ENCODE assay signal across 18 cellular contexts in genomic region chr6:156978948-156979347, GRCh38.
DNase-seq lines count a peak whose midpoint lies in the region; ATAC-seq lines count a peak whose summit lies in the region.
"Had no signal": no experiment of that assay in that cellular context is flagged by ENCODE, and none has a peak within 500 bp of the region (broad histone marks: within the 10 kb centered on the region; RNA-seq: fewer than 3 reads in every experiment).

No MANE protein-coding gene starts in this region.

- no peaks in the 10 kb centered on the region for H3K9me3 ChIP-seq in right cardiac atrium (ENCODE audit: control insufficient read depth, low read length)
- H3K9me3 ChIP-seq: BLaER1 treated with 17β-estradiol and CSF1 and Interleukin-3, amounts not matched to agents 10 nM and 100 nM; heart right ventricle; MG63; right atrium auricular region had no signal

- H3K27me3 ChIP-seq in right cardiac atrium (ENCODE audit: control insufficient read depth, insufficient read depth), result no peaks in the 10 kb centered on the region
- H3K27me3 ChIP-seq: BLaER1 treated with 17β-estradiol and CSF1 and Interleukin-3, amounts not matched to agents 10 nM and 100 nM; heart right ventricle; MG63; right atrium auricular region had no signal

- 78% methylated on average over 2 of the region's 2 CpGs for WGBS in right cardiac atrium

- peaks cover 4% of the 10 kb centered on the region for H3K36me3 Mint-ChIP-seq in central memory CD8-positive, alpha-beta T cell (ENCODE audit: insufficient read depth)
- H3K36me3 Mint-ChIP-seq: naive thymus-derived CD4-positive, alpha-beta T cell had no signal

- H3K27ac ChIP-seq in right cardiac atrium (ENCODE audit: low read length), result no peak overlapping the region
- H3K27ac ChIP-seq: BLaER1 treated with 17β-estradiol and CSF1 and Interleukin-3, amounts not matched to agents 10 nM and 100 nM had no signal

- H3K9me3 Mint-ChIP-seq in central memory CD8-positive, alpha-beta T cell, result no peaks in the 10 kb centered on the region
- H3K9me3 Mint-ChIP-seq: T-helper 1 cell treated with Interleukin-12 subunit alpha and Interleukin-12 subunit beta and Interleukin-4 antibody, amounts not matched to agents 30 μg/mL and 1 μg/mL, for 36 hours had no signal

- H3K4me3 ChIP-seq in right cardiac atrium (ENCODE audit: low read length), result no peak overlapping the region
- H3K4me3 ChIP-seq: BLaER1 treated with 17β-estradiol and CSF1 and Interleukin-3, amounts not matched to agents 10 nM and 100 nM; heart right ventricle; MG63; right atrium auricular region had no signal

- H3K4me3 Mint-ChIP-seq in central memory CD8-positive, alpha-beta T cell, result no peak overlapping the region
- H3K4me3 Mint-ChIP-seq: T-helper 1 cell treated with Interleukin-12 subunit alpha and Interleukin-12 subunit beta and Interleukin-4 antibody, amounts not matched to agents 30 μg/mL and 1 μg/mL, for 36 hours had no signal

- H3K4me1 ChIP-seq in right cardiac atrium (ENCODE audit: control insufficient read depth, insufficient read depth, low read length), result peaks cover 18% of the 10 kb centered on the region

- peak; percentile 49 for ATAC-seq in GM18858 (IDR thresholded peaks at IDR 0.05; ENCODE audit: unreplicated experiment)
- peak; percentile 46 for ATAC-seq in GM21737 (IDR thresholded peaks at IDR 0.05; ENCODE audit: unreplicated experiment)
- ATAC-seq in HG03159 (IDR thresholded peaks at IDR 0.05; ENCODE audit: unreplicated experiment), result peak; percentile 52
- no peak for ATAC-seq in central memory CD8-positive, alpha-beta T cell (replicated peaks; ENCODE audit: extremely low read depth, poor library complexity, severe bottlenecking)
- no peak for ATAC-seq in esophagus mucosa
- no peak for ATAC-seq in right cardiac atrium
- ATAC-seq in HG02840 (IDR thresholded peaks at IDR 0.05; ENCODE audit: low FRiP score, unreplicated experiment), result no peak
- ATAC-seq: heart right ventricle; naive thymus-derived CD4-positive, alpha-beta T cell; Panc1 had no signal

- H3K27me3 Mint-ChIP-seq in central memory CD8-positive, alpha-beta T cell, result no peaks in the 10 kb centered on the region
- H3K27me3 Mint-ChIP-seq: naive thymus-derived CD4-positive, alpha-beta T cell had no signal

- H3K4me1 Mint-ChIP-seq in central memory CD8-positive, alpha-beta T cell, result peaks cover 96% of the 10 kb centered on the region

- intact Hi-C loops in right cardiac atrium (cut with DNase I), result no loop called here

- DNase-seq in central memory CD8-positive, alpha-beta T cell (ENCODE audit: low spot score in 2 of 2), result no peak
- DNase-seq in DMS53 (lab: John Stamatoyannopoulos, UW), result no peak
- no peak for DNase-seq in right cardiac atrium
- DNase-seq: activated CD4-positive, alpha-beta T cell treated with anti-CD3 and anti-CD28 coated beads, Interleukin-2, amount 50 U/mL, for 48 hours; activated naive CD4-positive, alpha-beta T cell treated with anti-CD3 and anti-CD28 coated beads, Interleukin-2, amount 50 U/mL, for 16 hours; GOT3; heart right ventricle; MG63; naive thymus-derived CD4-positive, alpha-beta T cell had no signal

- H3K27ac Mint-ChIP-seq in central memory CD8-positive, alpha-beta T cell (ENCODE audit: low read depth), result peak overlapping the region; percentile 33
- H3K27ac Mint-ChIP-seq: T-helper 1 cell treated with Interleukin-12 subunit alpha and Interleukin-12 subunit beta and Interleukin-4 antibody, amounts not matched to agents 30 μg/mL and 1 μg/mL, for 36 hours had no signal

Comparison
In these comparisons a context has a peak if more than half of its experiments do, and no peak if none do; other contexts are left out.
1. ATAC-seq: peak in GM18858 (single experiment), GM21737 (single experiment) and HG03159 (single experiment); none in central memory CD8-positive, alpha-beta T cell (single experiment), esophagus mucosa (single experiment), right cardiac atrium (0 of 2) and HG02840 (single experiment).